ENCODE assay signal across 19 cellular contexts in the genomic region with DNA sequence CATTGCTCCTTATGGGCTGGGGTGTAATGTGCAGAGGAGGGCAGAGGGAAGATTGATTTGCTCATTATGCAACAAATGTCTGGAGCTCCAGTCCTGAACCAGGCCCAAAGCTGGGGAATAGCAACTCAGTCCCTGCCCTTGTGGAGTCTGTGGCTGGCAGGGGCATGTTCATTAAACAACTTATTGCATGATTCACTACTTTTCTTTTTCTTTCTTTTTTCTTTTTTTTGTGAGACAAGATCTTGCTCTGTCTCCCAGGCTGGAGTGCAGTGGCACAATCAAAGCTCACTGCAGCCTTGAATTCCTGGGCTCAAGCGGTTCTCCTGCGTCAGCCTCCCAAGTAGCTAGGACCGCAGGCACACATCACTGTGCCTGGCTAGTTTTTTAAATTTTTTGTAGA. TPM values are rescaled to one million over a fixed set of nuclear protein-coding genes. Genes with fewer than 3 reads are reported as not detected.
DNase-seq lines count a peak whose midpoint lies in the region; ATAC-seq and TF ChIP-seq lines count a peak whose summit lies in the region.
"Had no signal": no experiment of that assay in that cellular context is flagged by ENCODE, and none has a peak within 500 bp of the region (broad histone marks: within the 10 kb centered on the region; RNA-seq: fewer than 3 reads in every experiment).

No MANE protein-coding gene starts in this region.

- no peak overlapping the region for H3K4me3 ChIP-seq in DND-41 (ENCODE audit: low read depth in 1 of 2, low read length in 2 of 2)

- no peak overlapping the region for H2AFZ ChIP-seq in DND-41 (ENCODE audit: low read depth, low read length)

- H3K36me3 Mint-ChIP-seq in activated T-helper 1 cell treated with anti-CD3 and anti-CD28 coated beads, Interleukin-12 subunit alpha, Interleukin-12 subunit beta, Interleukin-2, Interleukin-4 antibody, amounts not matched to agents 30 ng/mL and 10 ng/mL and 1 ng/mL, durations not matched to agents 14 hours and 24 hours and 36 hours (ENCODE audit: low read depth): peaks cover 77% of the 10 kb centered on the region
- peaks cover 46% of the 10 kb centered on the region for H3K36me3 Mint-ChIP-seq in stimulated activated effector memory CD8-positive, alpha-beta T cell treated with anti-CD3 and anti-CD28 coated beads, Interleukin-12 subunit alpha, Interleukin-12 subunit beta, amount 100 ng/mL, for 72 hours

- H3K9me3 ChIP-seq in DND-41 (ENCODE audit: insufficient read depth, low read length, severe bottlenecking): no peaks in the 10 kb centered on the region
- H3K9me3 ChIP-seq: SK-N-SH had no signal

- peak overlapping the region; percentile 5 for H3K4me3 Mint-ChIP-seq in activated T-helper 1 cell treated with anti-CD3 and anti-CD28 coated beads, Interleukin-12 subunit alpha, Interleukin-12 subunit beta, Interleukin-2, Interleukin-4 antibody, amounts not matched to agents 30 ng/mL and 10 ng/mL and 1 ng/mL, durations not matched to agents 14 hours and 24 hours and 36 hours
- no peak overlapping the region for H3K4me3 Mint-ChIP-seq in stimulated activated effector memory CD8-positive, alpha-beta T cell treated with anti-CD3 and anti-CD28 coated beads, Interleukin-12 subunit alpha, Interleukin-12 subunit beta, amount 100 ng/mL, for 72 hours

- TF ChIP-seq POLR2A in GM18505 (IDR thresholded peaks at IDR 0.05; ENCODE audit: borderline replicate concordance, extremely low read depth, insufficient read depth, insufficient read length): no peak

- peaks cover 92% of the 10 kb centered on the region for H4K20me1 ChIP-seq in DND-41 (ENCODE audit: insufficient read depth, low read length)

- H3K27ac Mint-ChIP-seq in activated T-helper 1 cell treated with anti-CD3 and anti-CD28 coated beads, Interleukin-12 subunit alpha, Interleukin-12 subunit beta, Interleukin-2, Interleukin-4 antibody, amounts not matched to agents 30 ng/mL and 10 ng/mL and 1 ng/mL, durations not matched to agents 14 hours and 24 hours and 36 hours: no peak overlapping the region
- H3K27ac Mint-ChIP-seq in stimulated activated effector memory CD8-positive, alpha-beta T cell treated with anti-CD3 and anti-CD28 coated beads, Interleukin-12 subunit alpha, Interleukin-12 subunit beta, amount 100 ng/mL, for 72 hours: peak overlapping the region; percentile 11

- H3K36me3 ChIP-seq in DND-41 (ENCODE audit: insufficient read depth, low read length): peaks cover 91% of the 10 kb centered on the region

- peak overlapping the region; percentile 91 for H3K27ac ChIP-seq in DND-41 (ENCODE audit: low read length)
- peak overlapping the region; percentile 3 for H3K27ac ChIP-seq in layer of hippocampus (ENCODE audit: low read depth, low read length)

- ATAC-seq in DND-41 (ENCODE audit: insufficient read depth, low read depth): no peak
- no peak for ATAC-seq in stimulated activated effector memory CD8-positive, alpha-beta T cell treated with anti-CD3 and anti-CD28 coated beads, Interleukin-12 subunit alpha, Interleukin-12 subunit beta, amount 100 ng/mL, for 72 hours
- ATAC-seq in GM18498 (IDR thresholded peaks at IDR 0.05; ENCODE audit: unreplicated experiment): no peak
- no peak for ATAC-seq in SK-N-SH treated with all-trans-retinoic acid at 6 μM for 48 hours
- no peak for ATAC-seq in GM18505 (IDR thresholded peaks at IDR 0.05; ENCODE audit: unreplicated experiment)
- ATAC-seq: PC-3 had no signal

- DNase-seq in DND-41: no peak
- DNase-seq in activated T-helper 1 cell treated with anti-CD3 and anti-CD28 coated beads, Interleukin-12 subunit alpha, Interleukin-12 subunit beta, Interleukin-2, Interleukin-4 antibody, amounts not matched to agents 30 ng/mL and 10 ng/mL and 1 ng/mL, durations not matched to agents 14 hours and 24 hours and 36 hours (ENCODE audit: low spot score): no peak
- no peak for DNase-seq in stimulated activated effector memory CD8-positive, alpha-beta T cell treated with anti-CD3 and anti-CD28 coated beads, Interleukin-12 subunit alpha, Interleukin-12 subunit beta, amount 100 ng/mL, for 72 hours (ENCODE audit: low spot score in 2 of 2)
- DNase-seq: ACHN, AML-193, EL, KBM-7, NCI-H1417, NCI-H187 treated with DMSO at 0.1 percent for 48 hours, NCI-H345, NCI-H526, PC-3, RPMI8226, SHP77 treated with DMSO at 0.1 percent for 48 hours, SK-N-SH had no signal

- H3K9ac ChIP-seq in DND-41 (ENCODE audit: low read depth, low read length): no peak overlapping the region
- H3K9ac ChIP-seq: SK-N-SH had no signal

- H3K9me3 Mint-ChIP-seq in activated T-helper 1 cell treated with anti-CD3 and anti-CD28 coated beads, Interleukin-12 subunit alpha, Interleukin-12 subunit beta, Interleukin-2, Interleukin-4 antibody, amounts not matched to agents 30 ng/mL and 10 ng/mL and 1 ng/mL, durations not matched to agents 14 hours and 24 hours and 36 hours: no peaks in the 10 kb centered on the region
- H3K9me3 Mint-ChIP-seq in stimulated activated effector memory CD8-positive, alpha-beta T cell treated with anti-CD3 and anti-CD28 coated beads, Interleukin-12 subunit alpha, Interleukin-12 subunit beta, amount 100 ng/mL, for 72 hours: no peaks in the 10 kb centered on the region

- peaks cover 97% of the 10 kb centered on the region for H3K4me1 Mint-ChIP-seq in activated T-helper 1 cell treated with anti-CD3 and anti-CD28 coated beads, Interleukin-12 subunit alpha, Interleukin-12 subunit beta, Interleukin-2, Interleukin-4 antibody, amounts not matched to agents 30 ng/mL and 10 ng/mL and 1 ng/mL, durations not matched to agents 14 hours and 24 hours and 36 hours (ENCODE audit: low read depth)
- H3K4me1 Mint-ChIP-seq in stimulated activated effector memory CD8-positive, alpha-beta T cell treated with anti-CD3 and anti-CD28 coated beads, Interleukin-12 subunit alpha, Interleukin-12 subunit beta, amount 100 ng/mL, for 72 hours: peaks cover 88% of the 10 kb centered on the region

- peak overlapping the region; percentile 13; the same call in 1 of the 2 replicates for H3K4me2 ChIP-seq in DND-41 (ENCODE audit: insufficient read depth, low read length)
- H3K4me2 ChIP-seq: SK-N-SH had no signal

- no peak for TF ChIP-seq CTCF in DND-41 (IDR thresholded peaks at IDR 0.05; ENCODE audit: borderline replicate concordance, extremely low read depth, low read length, poor library complexity, severe bottlenecking)

- peaks cover 100% of the 10 kb centered on the region for H3K79me2 ChIP-seq in DND-41 (ENCODE audit: insufficient read depth, low read length)

- no peaks in the 10 kb centered on the region for H3K27me3 ChIP-seq in DND-41 (ENCODE audit: insufficient read depth, low read length, poor library complexity)
- no peaks in the 10 kb centered on the region for H3K27me3 ChIP-seq in layer of hippocampus (ENCODE audit: control insufficient read depth, insufficient read depth, low read length)

- H3K27me3 Mint-ChIP-seq in activated T-helper 1 cell treated with anti-CD3 and anti-CD28 coated beads, Interleukin-12 subunit alpha, Interleukin-12 subunit beta, Interleukin-2, Interleukin-4 antibody, amounts not matched to agents 30 ng/mL and 10 ng/mL and 1 ng/mL, durations not matched to agents 14 hours and 24 hours and 36 hours (ENCODE audit: insufficient read depth): no peaks in the 10 kb centered on the region

- intact Hi-C loops in activated T-helper 1 cell treated with anti-CD3 and anti-CD28 coated beads, Interleukin-12 subunit alpha, Interleukin-12 subunit beta, Interleukin-2, Interleukin-4 antibody, amounts not matched to agents 30 ng/mL and 10 ng/mL and 1 ng/mL, durations not matched to agents 14 hours and 24 hours and 36 hours (cut with micrococcal nuclease): no loop called here

- H3K4me1 ChIP-seq in DND-41 (ENCODE audit: insufficient read depth, low read length): peaks cover 100% of the 10 kb centered on the region

TF ChIP-seq in SK-N-SH treated with all-trans-retinoic acid at 6 μM for 48 hours, 23 proteins besides CTCF, POLR2A, EP300 and RAD21:
- TF ChIP-seq ARNTL (CRISPR knock-in tag; IDR thresholded peaks at IDR 0.05; ENCODE audit: borderline replicate concordance, low read depth): no peak

RNA-seq across cellular contexts. Expression of gene MSI2, which starts 23.1 kb away (rescaled TPM):
- 272 and 278 TPM in 2 replicates for total RNA-seq in activated T-helper 1 cell treated with anti-CD3 and anti-CD28 coated beads, Interleukin-12 subunit alpha, Interleukin-12 subunit beta, Interleukin-2, Interleukin-4 antibody, amounts not matched to agents 30 ng/mL and 10 ng/mL and 1 ng/mL, durations not matched to agents 14 hours and 24 hours and 36 hours
